ENCODE assay signal across 8 cellular contexts in the genomic region with DNA sequence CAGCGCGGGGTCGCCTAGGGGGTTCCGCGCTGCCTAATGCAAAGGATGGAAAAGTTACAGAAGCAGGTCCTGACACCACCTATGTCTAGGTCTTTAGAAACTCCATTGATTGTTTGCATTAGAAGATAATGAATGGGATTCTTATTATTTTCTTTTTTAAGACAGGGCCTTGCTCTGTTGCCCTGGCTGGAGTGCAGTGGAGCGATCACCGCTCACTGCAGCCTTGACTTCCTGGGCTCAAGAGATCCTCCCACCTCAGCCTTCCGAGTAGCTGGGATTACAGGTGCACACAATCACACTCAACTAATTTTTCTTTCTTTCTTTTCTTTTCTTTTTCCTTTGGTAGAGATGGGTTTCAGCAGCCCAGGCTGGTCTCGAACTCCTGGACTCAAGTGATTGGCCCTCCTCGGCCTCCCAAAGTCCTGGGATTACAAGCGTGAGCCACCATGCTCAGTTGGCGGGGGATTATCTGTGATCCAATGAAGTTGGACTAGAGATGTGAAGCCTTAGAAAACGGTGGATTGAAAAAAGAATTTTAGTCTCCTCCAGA. TPM values are rescaled to one million over a fixed set of nuclear protein-coding genes. Genes with fewer than 3 reads are reported as not detected.
DNase-seq lines count a peak whose midpoint lies in the region; ATAC-seq, FAIRE-seq and TF ChIP-seq lines count a peak whose summit lies in the region.

No MANE protein-coding gene starts in this region.

- no peak for ATAC-seq in CD4-positive, alpha-beta T cell (ENCODE audit: poor library complexity)
- peak; percentile 25 for ATAC-seq in GM21528 (IDR thresholded peaks at IDR 0.05; ENCODE audit: low FRiP score, unreplicated experiment)
- no peak for ATAC-seq in pancreas

- peak; percentile 38 for TF ChIP-seq CTCF in CD4-positive, alpha-beta T cell (IDR thresholded peaks at IDR 0.05)
- TF ChIP-seq CTCF in KMS-11 (conservative IDR thresholded peaks at IDR 0.05; ENCODE audit: low read depth, low read length) (no peak; the same call in 1 of the 2 replicates), pancreas (IDR thresholded peaks at IDR 0.05) (no peak)

- CTCF ChIA-PET in CD4-positive, alpha-beta T cell (lab: Charles Lee), result interaction anchor here (1.6 to 5.6 kb wide), 2 partner anchors 13 to 1917 kb away, joined by 4 to 57 read pairs; partner anchors contain the start of gene PIKFYVE

- peak overlapping the region; percentile 53 for H3K27ac ChIP-seq in CD4-positive, alpha-beta T cell (ENCODE audit: low read depth, low read length)
- H3K27ac ChIP-seq in KMS-11 (peak overlapping the region; percentile 34; the same call in 1 of the 2 replicates), pancreas (peak overlapping the region; percentile 40 to 80 (median 64))
- H3K27ac ChIP-seq in effector memory CD4-positive, alpha-beta T cell (ENCODE audit: insufficient read depth, low read length, poor library complexity, severe bottlenecking), result peak overlapping the region; percentile 38

- no peaks in the 10 kb centered on the region for H4K20me1 ChIP-seq in KMS-11 (ENCODE audit: insufficient read depth)

- peaks cover 25% of the 10 kb centered on the region for H3K4me1 Mint-ChIP-seq in CD4-positive, alpha-beta T cell (ENCODE audit: low read depth)

- FAIRE-seq in pancreas (lab: Jason Lieb, UNC), result no peak

- no peaks in the 10 kb centered on the region for H3K27me3 ChIP-seq in CD4-positive, alpha-beta T cell (ENCODE audit: control insufficient read depth, insufficient read depth, low read length)
- H3K27me3 ChIP-seq in KMS-11 (ENCODE audit: insufficient read depth, low read depth), result no peaks in the 10 kb centered on the region
- H3K27me3 ChIP-seq in effector memory CD4-positive, alpha-beta T cell (replicated peaks; ENCODE audit: control insufficient read depth, insufficient read depth, low read length, poor library complexity, severe bottlenecking), result no peaks in the 10 kb centered on the region
- no peaks in the 10 kb centered on the region for H3K27me3 ChIP-seq in pancreas

- peak overlapping the region; percentile 93 for H2AFZ ChIP-seq in KMS-11 (ENCODE audit: low read depth)

- 31 to 38% methylated on average over 13 of the region's 13 CpGs for WGBS in pancreas, 2 donors

- peak overlapping the region; percentile 74 for H3K27ac Mint-ChIP-seq in CD4-positive, alpha-beta T cell

- intact Hi-C loops in CD4-positive, alpha-beta T cell (cut with DNase I, micrococcal nuclease), result loop anchor here (1.0 to 10.0 kb wide), 6 partner anchors 10 to 1749 kb away; partner anchors contain the start of genes CCNYL1 (in 1 of the 2), FASTKD2 (in 1 of the 2), MDH1B (in 1 of the 2) and RPE (in 1 of the 2)
- intact Hi-C loops in pancreas (cut with DNase I), result no loop called here

- H3K4me3 ChIP-seq in KMS-11 (IDR thresholded peaks at IDR 0.05; ENCODE audit: insufficient read depth, low read depth, low read length) (peak overlapping the region; percentile 82), pancreas (peak overlapping the region; percentile 66 to 78 (median 72))
- peak overlapping the region; percentile 69 for H3K4me3 ChIP-seq in effector memory CD4-positive, alpha-beta T cell (ENCODE audit: insufficient read depth, low read depth, low read length, poor library complexity, severe bottlenecking)

- no peaks in the 10 kb centered on the region for H3K27me3 Mint-ChIP-seq in CD4-positive, alpha-beta T cell

- no peak for DNase-seq in CD4-positive, alpha-beta T cell
- DNase-seq in effector memory CD4-positive, alpha-beta T cell, result no peak
- DNase-seq in pancreas (no peak), SW480 (ENCODE audit: low spot score) (no peak), AG08395 (ENCODE audit: low spot score) (no peak), C1 segment of cervical spinal cord (lab: John Stamatoyannopoulos, UW) (no peak)

- H3K36me3 Mint-ChIP-seq in CD4-positive, alpha-beta T cell (ENCODE audit: low read depth), result peaks cover 37% of the 10 kb centered on the region

- POLR2A ChIA-PET in CD4-positive, alpha-beta T cell (lab: Charles Lee), result interaction anchor here (3.9 kb wide), 1 partner anchor 11 kb away, joined by 51 read pairs; the partner anchor contains the start of gene PIKFYVE

- H3K9me3 ChIP-seq in CD4-positive, alpha-beta T cell (ENCODE audit: control insufficient read depth, low read length), result no peaks in the 10 kb centered on the region
- H3K9me3 ChIP-seq in effector memory CD4-positive, alpha-beta T cell (ENCODE audit: control insufficient read depth, low read length), result no peaks in the 10 kb centered on the region
- no peaks in the 10 kb centered on the region for H3K9me3 ChIP-seq in pancreas

- H3K4me3 Mint-ChIP-seq in CD4-positive, alpha-beta T cell, result peak overlapping the region; percentile 100

- H3K36me3 ChIP-seq in KMS-11 (ENCODE audit: insufficient read depth) (no peaks in the 10 kb centered on the region), pancreas (peaks cover 0 to 6% (median 0%) of the 10 kb centered on the region in 3 donors)
- H3K36me3 ChIP-seq in effector memory CD4-positive, alpha-beta T cell (ENCODE audit: control insufficient read depth, insufficient read depth, low read length), result no peaks in the 10 kb centered on the region

- peaks cover 29% of the 10 kb centered on the region for H3K4me1 ChIP-seq in KMS-11 (ENCODE audit: low read depth, poor library complexity, severe bottlenecking)
- peaks cover 6% of the 10 kb centered on the region for H3K4me1 ChIP-seq in effector memory CD4-positive, alpha-beta T cell (ENCODE audit: control insufficient read depth, insufficient read depth, low read length, poor library complexity, severe bottlenecking)
- H3K4me1 ChIP-seq in pancreas, result peaks cover 8 to 26% (median 16%) of the 10 kb centered on the region in 3 donors

- H3K79me2 ChIP-seq in KMS-11 (ENCODE audit: insufficient read depth, low read depth), result no peaks in the 10 kb centered on the region

- H3K4me2 ChIP-seq in KMS-11, result peak overlapping the region; percentile 56

- no peaks in the 10 kb centered on the region for H3K9me3 Mint-ChIP-seq in CD4-positive, alpha-beta T cell

- peak overlapping the region; percentile 10; the same call in 1 of the 2 replicates for H3K9ac ChIP-seq in KMS-11

RNA-seq across cellular contexts. Expression of gene IDH1, which starts 0.8 kb away (rescaled TPM):
- total RNA-seq in CD4-positive, alpha-beta T cell, result 1 to 10 TPM; 3.0 to 3.4 TPM
- 10 to 100 TPM; 16.7 to 57.8 (median 43.1) TPM for total RNA-seq in pancreas
- polyA plus RNA-seq in pancreas, result 10 to 100 TPM; 14.2 to 24.5 TPM

RNA-seq across cellular contexts. Expression of gene PIKFYVE, which starts 10.4 kb away (rescaled TPM):
- 10 to 100 TPM; 29.3 to 29.9 TPM for total RNA-seq in CD4-positive, alpha-beta T cell
- total RNA-seq in pancreas, result 10 to 100 TPM; 11.5 to 16.1 (median 14.2) TPM
- polyA plus RNA-seq in pancreas, result 1 to 10 TPM; 6.0 to 7.3 TPM

Comparison
In these comparisons a context has a peak if more than half of its experiments do, and no peak if none do; other contexts are left out.
1. intact Hi-C loops: an anchor here in CD4-positive, alpha-beta T cell (1.0 to 10.0 kb wide); none called in pancreas.